ENCODE assay signal across 8 cellular contexts in the genomic region with DNA sequence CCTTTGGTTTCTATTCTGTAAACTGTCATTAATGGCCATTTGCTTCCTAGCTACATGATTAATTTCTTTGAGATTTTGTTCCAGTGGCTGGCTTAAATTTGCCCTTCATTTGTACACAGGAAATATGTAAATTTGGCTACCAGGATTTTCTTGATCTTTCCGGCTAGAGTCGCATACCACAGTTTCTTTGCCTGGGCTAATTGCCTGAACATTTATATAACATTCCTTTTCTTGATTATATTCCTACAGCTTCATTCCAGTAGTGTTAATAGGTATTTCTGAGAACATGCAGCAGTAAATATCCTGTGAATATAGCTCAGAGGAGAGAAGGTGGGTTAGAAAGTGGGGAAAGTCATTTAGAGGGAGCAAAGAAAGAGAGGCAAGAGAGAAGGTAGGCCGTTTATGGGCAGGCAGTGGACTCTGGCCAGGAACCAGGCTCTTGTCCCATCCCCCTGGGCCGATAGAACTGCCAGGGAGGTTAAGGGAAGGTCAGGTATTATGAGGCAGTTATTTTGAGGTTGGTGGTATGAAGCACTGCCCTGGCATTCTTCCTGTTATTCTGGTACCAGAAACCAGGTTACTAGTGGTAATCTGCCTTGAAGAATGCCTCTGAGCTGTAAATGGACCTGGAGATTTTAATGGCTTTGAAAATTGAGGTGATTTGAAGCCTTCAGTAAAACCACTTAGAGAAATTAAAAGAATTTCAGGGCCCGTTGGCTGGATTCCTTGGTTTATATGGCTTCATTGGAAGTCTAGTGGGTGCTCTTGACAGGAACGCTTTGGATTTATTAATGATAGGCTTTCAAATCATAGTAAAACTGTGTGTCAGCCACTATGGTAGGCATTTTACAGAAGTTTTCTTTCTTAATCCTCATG. TPM values are rescaled to one million over a fixed set of nuclear protein-coding genes. Genes with fewer than 3 reads are reported as not detected.
A peak's percentile ranks its signal among the peaks of the same experiment; 100 is the strongest.
DNase-seq lines count a peak whose midpoint lies in the region; ATAC-seq and TF ChIP-seq lines count a peak whose summit lies in the region.

No MANE protein-coding gene starts in this region.

- POLR2A ChIA-PET in A673 (lab: Charles Lee; ENCODE audit: low non-redundant PET), result no interaction called here

- no peaks in the 10 kb centered on the region for H3K27me3 ChIP-seq in A673 (replicated peaks; ENCODE audit: insufficient read depth, low read depth, low read length, poor library complexity)

- H3K9me3 ChIP-seq in A673 (ENCODE audit: low read depth, low read length, poor library complexity, severe bottlenecking), result no peaks in the 10 kb centered on the region

- H3K27ac Mint-ChIP-seq in activated naive CD8-positive, alpha-beta T cell treated with anti-CD3 and anti-CD28 coated beads, Interleukin-2, amount 50 U/mL, for 24 hours, result peak overlapping the region; percentile 87
- H3K27ac Mint-ChIP-seq in stimulated activated memory B cell treated with anti-CD40 and anti-IgM and Interleukin-4, amounts not matched to agents 10 μg/mL and 1 μg/mL and 100 μg/mL, for 72 hours, result peak overlapping the region; percentile 77

- CTCF ChIA-PET in A673 (lab: Charles Lee), result no interaction called here

- H3K9me3 Mint-ChIP-seq in activated naive CD8-positive, alpha-beta T cell treated with anti-CD3 and anti-CD28 coated beads, Interleukin-2, amount 50 U/mL, for 24 hours, result no peaks in the 10 kb centered on the region
- H3K9me3 Mint-ChIP-seq in stimulated activated memory B cell treated with anti-CD40 and anti-IgM and Interleukin-4, amounts not matched to agents 10 μg/mL and 1 μg/mL and 100 μg/mL, for 72 hours, result no peaks in the 10 kb centered on the region

- H3K27me3 Mint-ChIP-seq in activated naive CD8-positive, alpha-beta T cell treated with anti-CD3 and anti-CD28 coated beads, Interleukin-2, amount 50 U/mL, for 24 hours, result no peaks in the 10 kb centered on the region
- H3K27me3 Mint-ChIP-seq in stimulated activated memory B cell treated with anti-CD40 and anti-IgM and Interleukin-4, amounts not matched to agents 10 μg/mL and 1 μg/mL and 100 μg/mL, for 72 hours, result no peaks in the 10 kb centered on the region

- H3K4me1 ChIP-seq in A673 (ENCODE audit: insufficient read depth, low read length, poor library complexity, severe bottlenecking), result peaks cover 44% of the 10 kb centered on the region

- no TSS peak for BruUV-seq in A673 (replicated peaks; lab: Mats Ljungman, UMichigan)

- peak; percentile 61 for DNase-seq in A673 (ENCODE audit: low spot score)
- peak; percentile 18 for DNase-seq in HS-5 (ENCODE audit: low read depth)
- no peak for DNase-seq in activated naive CD8-positive, alpha-beta T cell treated with anti-CD3 and anti-CD28 coated beads, Interleukin-2, amount 50 U/mL, for 24 hours
- DNase-seq in hepatic stellate cell (ENCODE audit: low spot score), result peak; percentile 42
- no peak for DNase-seq in G401 (ENCODE audit: low spot score)
- DNase-seq in NCI-H1930 (lab: John Stamatoyannopoulos, UW), result no peak

- no peak for TF ChIP-seq CTCF in A673 (conservative IDR thresholded peaks at IDR 0.05; ENCODE audit: low read depth, low read length)

- H3K4me3 Mint-ChIP-seq in activated naive CD8-positive, alpha-beta T cell treated with anti-CD3 and anti-CD28 coated beads, Interleukin-2, amount 50 U/mL, for 24 hours, result peak overlapping the region; percentile 92
- peak overlapping the region; percentile 99 for H3K4me3 Mint-ChIP-seq in stimulated activated memory B cell treated with anti-CD40 and anti-IgM and Interleukin-4, amounts not matched to agents 10 μg/mL and 1 μg/mL and 100 μg/mL, for 72 hours

- peaks cover 63% of the 10 kb centered on the region for H3K4me1 Mint-ChIP-seq in activated naive CD8-positive, alpha-beta T cell treated with anti-CD3 and anti-CD28 coated beads, Interleukin-2, amount 50 U/mL, for 24 hours
- H3K4me1 Mint-ChIP-seq in stimulated activated memory B cell treated with anti-CD40 and anti-IgM and Interleukin-4, amounts not matched to agents 10 μg/mL and 1 μg/mL and 100 μg/mL, for 72 hours, result peaks cover 60% of the 10 kb centered on the region

- no peak for ATAC-seq in activated naive CD8-positive, alpha-beta T cell treated with anti-CD3 and anti-CD28 coated beads, Interleukin-2, amount 50 U/mL, for 24 hours
- ATAC-seq in stimulated activated memory B cell treated with anti-CD40 and anti-IgM and Interleukin-4, amounts not matched to agents 10 μg/mL and 1 μg/mL and 100 μg/mL, for 72 hours, result no peak
- ATAC-seq in HG02884 (IDR thresholded peaks at IDR 0.05; ENCODE audit: unreplicated experiment), result no peak

- H3K36me3 ChIP-seq in A673 (ENCODE audit: insufficient read depth, low read length, poor library complexity, severe bottlenecking), result peaks cover 21% of the 10 kb centered on the region

- in situ Hi-C loops in G401 (cut with HindIII; ENCODE audit: low sequenced_read_pairs), result no loop called here

- peaks cover 45% of the 10 kb centered on the region for H3K36me3 Mint-ChIP-seq in activated naive CD8-positive, alpha-beta T cell treated with anti-CD3 and anti-CD28 coated beads, Interleukin-2, amount 50 U/mL, for 24 hours (ENCODE audit: low read depth)
- H3K36me3 Mint-ChIP-seq in stimulated activated memory B cell treated with anti-CD40 and anti-IgM and Interleukin-4, amounts not matched to agents 10 μg/mL and 1 μg/mL and 100 μg/mL, for 72 hours, result peaks cover 7% of the 10 kb centered on the region

- peak overlapping the region; percentile 86 for H3K27ac ChIP-seq in A673 (ENCODE audit: low read depth, low read length, poor library complexity, severe bottlenecking)

- H3K4me3 ChIP-seq in A673 (ENCODE audit: low read depth, low read length, poor library complexity, severe bottlenecking), result peak overlapping the region; percentile 93

- intact Hi-C loops in A673 (cut with micrococcal nuclease; ENCODE audit: unreplicated experiment), result no loop called here

RNA-seq across cellular contexts. Expression of a gene that starts 4.4 kb away (rescaled TPM):
- total RNA-seq in A673 (2021), result 225 and 240 TPM in 2 replicates
- 83.7 and 115 TPM in 2 replicates for total RNA-seq in G401 (2014; rRNA removed; shearing (Covaris generic))

RNA-seq across cellular contexts. Expression of a gene that starts 9.6 kb away (rescaled TPM):
- 36.5 and 40.4 TPM in 2 replicates for total RNA-seq in A673 (2021)
- 34.3 and 45.5 TPM in 2 replicates for total RNA-seq in G401 (2014; rRNA removed; shearing (Covaris generic))

RNA-seq across cellular contexts. Expression of a gene that starts 42.6 kb away (rescaled TPM):
- 546 and 617 TPM in 2 replicates for total RNA-seq in A673 (2021)
- total RNA-seq in G401 (2014; rRNA removed; shearing (Covaris generic)), result 541 and 568 TPM in 2 replicates

RNA-seq across cellular contexts. Expression of a gene that starts 42.7 kb away (rescaled TPM):
- 41.0 and 42.4 TPM in 2 replicates for total RNA-seq in A673 (2021)
- total RNA-seq in G401 (2014; rRNA removed; shearing (Covaris generic)), result 43.9 and 45.9 TPM in 2 replicates

Comparison
In these comparisons a context has a peak if more than half of its experiments do, and no peak if none do; other contexts are left out.
1. DNase-seq: peak in A673 (single experiment), HS-5 (single experiment) and hepatic stellate cell (single experiment); none in activated naive CD8-positive, alpha-beta T cell treated with anti-CD3 and anti-CD28 coated beads, Interleukin-2, amount 50 U/mL, for 24 hours (single experiment), G401 (single experiment) and NCI-H1930 (0 of 2).